1 cellular context compared by ENCODE assay signal in genomic region chr1:17236779-17237601, GRCh38.
TF ChIP-seq lines count a peak whose summit lies in the region.

No MANE protein-coding gene starts in this region.

TF ChIP-seq in Ishikawa, 13 proteins besides CTCF, POLR2A, EP300 and RAD21 (continued from another document):
- TF ChIP-seq CEBPB (IDR thresholded peaks at IDR 0.05) (no peak), CREB1 (IDR thresholded peaks at IDR 0.05; ENCODE audit: low read depth) (no peak)
